Comparison of ENCODE assay signal across 8 cellular contexts in the genomic region with DNA sequence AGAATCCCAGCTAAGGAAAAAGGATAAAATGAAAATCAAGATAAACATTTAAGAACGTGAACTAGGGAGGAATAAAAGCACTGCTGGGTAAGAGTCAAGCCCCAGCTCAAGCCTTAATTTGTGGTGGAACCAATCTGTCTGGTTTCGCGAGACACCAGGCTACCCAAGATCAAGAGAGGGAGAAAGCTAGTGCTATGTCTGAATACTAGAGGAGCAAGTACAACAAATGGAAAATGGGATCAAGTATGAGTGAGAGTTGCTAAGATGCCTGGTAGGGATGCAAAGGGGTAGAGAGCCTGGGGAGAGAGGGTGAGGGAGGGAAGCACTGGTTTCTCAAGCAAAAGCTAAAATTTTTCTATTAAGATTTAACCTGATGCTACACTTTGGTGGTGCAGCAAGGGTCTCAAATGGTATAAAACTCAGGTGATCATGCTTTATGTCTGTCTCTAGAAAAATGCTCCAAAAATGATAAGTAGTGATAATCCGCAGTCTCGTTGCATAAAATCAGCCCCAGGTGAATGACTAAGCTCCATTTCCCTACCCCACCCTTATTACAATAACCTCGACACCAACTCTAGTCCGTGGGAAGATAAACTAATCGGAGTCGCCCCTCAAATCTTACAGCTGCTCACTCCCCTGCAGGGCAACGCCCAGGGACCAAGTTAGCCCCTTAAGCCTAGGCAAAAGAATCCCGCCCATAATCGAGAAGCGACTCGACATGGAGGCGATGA. TPM values are rescaled to one million over a fixed set of nuclear protein-coding genes. Genes with fewer than 3 reads are reported as not detected.
DNase-seq lines count a peak whose midpoint lies in the region; TF ChIP-seq lines count a peak whose summit lies in the region.

No MANE protein-coding gene starts in this region.

- peak overlapping the region; percentile 17 for H2AK5ac ChIP-seq in trophoblast cell (ENCODE audit: low read length)

- H4K91ac ChIP-seq in trophoblast cell (ENCODE audit: low read depth, low read length): peak overlapping the region; percentile 45

- H2AFZ ChIP-seq in trophoblast cell (ENCODE audit: insufficient read depth, low read length, poor library complexity): no peak overlapping the region

- WGBS in esophagus, 2 donors: 3 to 4% methylated on average over 15 of the region's 15 CpGs
- no CpG with 5 or more reads among the region's 15 CpGs for WGBS in trophoblast cell (ENCODE audit: extremely low coverage, insufficient coverage, insufficient read length)

- H3K23ac ChIP-seq in trophoblast cell (ENCODE audit: low read length): no peak overlapping the region

- H3K27me3 ChIP-seq in GM06990 (replicated peaks; ENCODE audit: control insufficient read depth, insufficient read depth, low read length): no peaks in the 10 kb centered on the region
- H3K27me3 ChIP-seq in esophagus (ENCODE audit: control insufficient read depth in 1 of 2, insufficient read depth in 2 of 2, low read length in 2 of 2): no peaks in the 10 kb centered on the region
- H3K27me3 ChIP-seq in trophoblast cell (ENCODE audit: insufficient read depth, low read length): no peaks in the 10 kb centered on the region

- CTCF ChIA-PET in RWPE1 (lab: Yijun Ruan, JAX): no interaction called here

- H3K36me3 ChIP-seq in GM06990 (ENCODE audit: control insufficient read depth, insufficient read depth, low read length) (peaks cover 1% of the 10 kb centered on the region; the same call in 1 of the 2 replicates), esophagus (ENCODE audit: control insufficient read depth in 2 of 2, insufficient read depth in 2 of 2, low read length in 1 of 2) (peaks cover 0 to 6% of the 10 kb centered on the region in 2 donors), trophoblast cell (ENCODE audit: control insufficient read depth in 1 of 2, insufficient read depth in 2 of 2, low read length in 2 of 2) (peaks cover 11 to 14% of the 10 kb centered on the region in 2 experiments)

- H3K4me2 ChIP-seq in trophoblast cell (ENCODE audit: low read length): peak overlapping the region; percentile 65

- H3K4me3 ChIP-seq in GM06990 (replicated peaks; ENCODE audit: low read depth, low read length) (peak overlapping the region; percentile 83), esophagus (ENCODE audit: low read depth in 1 of 2, low read length in 2 of 2) (peak overlapping the region; percentile 68 to 70), trophoblast cell (ENCODE audit: low read depth, low read length) (peak overlapping the region; percentile 81)

- H2BK12ac ChIP-seq in trophoblast cell (ENCODE audit: low read length): no peak overlapping the region

- H3K9ac ChIP-seq in trophoblast cell (ENCODE audit: low read length): peak overlapping the region; percentile 87

- peak overlapping the region; percentile 54 for H2BK120ac ChIP-seq in trophoblast cell (ENCODE audit: insufficient read depth, low read length, poor library complexity)

- H3K4ac ChIP-seq in trophoblast cell (ENCODE audit: low read depth, low read length): peak overlapping the region; percentile 98

- H3K27ac ChIP-seq in RWPE1 (peak overlapping the region; percentile 99), esophagus (ENCODE audit: low read depth in 2 of 2, low read length in 1 of 2) (peak overlapping the region; percentile 98 to 99), trophoblast cell (ENCODE audit: low read depth, low read length) (peak overlapping the region; percentile 95)

- no peaks in the 10 kb centered on the region for H3K9me3 ChIP-seq in esophagus (ENCODE audit: control insufficient read depth in 2 of 2, insufficient read depth in 1 of 2, low read depth in 1 of 2, low read length in 1 of 2)
- no peaks in the 10 kb centered on the region for H3K9me3 ChIP-seq in trophoblast cell (ENCODE audit: insufficient read depth, low read depth, low read length)

- peaks cover 24% of the 10 kb centered on the region for H3K79me1 ChIP-seq in trophoblast cell (ENCODE audit: low read length)

- TF ChIP-seq CTCF in GM06990 (IDR thresholded peaks at IDR 0.05; ENCODE audit: insufficient read depth, low read length, poor library complexity, severe bottlenecking) (no peak), RWPE1 (conservative IDR thresholded peaks at IDR 0.05; ENCODE audit: low read depth) (no peak)

- H4K12ac ChIP-seq in trophoblast cell (ENCODE audit: low read depth, low read length): peak overlapping the region; percentile 28

- peak overlapping the region; percentile 57 for H3K14ac ChIP-seq in trophoblast cell (ENCODE audit: low read length)

- H3K4me1 ChIP-seq in esophagus (ENCODE audit: control insufficient read depth in 2 of 2, insufficient read depth in 2 of 2, low read length in 1 of 2) (no peaks in the 10 kb centered on the region), trophoblast cell (ENCODE audit: control insufficient read depth in 1 of 2, insufficient read depth in 2 of 2, low read length in 2 of 2) (peaks cover 0 to 2% of the 10 kb centered on the region in 2 experiments)

- H3K18ac ChIP-seq in trophoblast cell (ENCODE audit: low read length): peak overlapping the region; percentile 63

- H3K79me2 ChIP-seq in trophoblast cell (ENCODE audit: control insufficient read depth, insufficient read depth, low read length, poor library complexity): peaks cover 35% of the 10 kb centered on the region

- H2BK5ac ChIP-seq in trophoblast cell (ENCODE audit: low read depth, low read length, poor library complexity): peak overlapping the region; percentile 69

- POLR2A ChIA-PET in RWPE1 (lab: Yijun Ruan, JAX; ENCODE audit: low non-redundant PET): interaction anchor here (1.0 to 1.6 kb wide), 2 partner anchors 30 to 33 kb away, joined by 4 to 8 read pairs; a partner anchor contains a TSS

- DNase-seq in GM06990 (ENCODE audit: extremely low read depth, insufficient read length): no peak
- DNase-seq in RWPE1 (ENCODE audit: low spot score): peak; percentile 30
- DNase-seq in trophoblast cell: peak in 1 of 2 donors; percentile 43
- no peak for DNase-seq in pons (ENCODE audit: low spot score)
- DNase-seq in NCI-H524 treated with DMSO at 0.1 percent for 48 hours (lab: John Stamatoyannopoulos, UW): no peak
- DNase-seq in GM03348 (ENCODE audit: low spot score): no peak
- no peak for DNase-seq in SKM-1 treated with dmso at 0.1 percent for 144 hours (lab: John Stamatoyannopoulos, UW; ENCODE audit: unreplicated experiment)

- H4K8ac ChIP-seq in trophoblast cell (ENCODE audit: low read depth, low read length): peak overlapping the region; percentile 45

RNA-seq across cellular contexts. Expression of a gene that starts 1.7 kb away (rescaled TPM):
- 10 to 100 TPM; 17.2 to 25.0 TPM for polyA plus RNA-seq in esophagus
- 193 and 197 TPM in 2 replicates for polyA plus RNA-seq in trophoblast cell (2013)

RNA-seq across cellular contexts. Expression of a gene that starts 32.9 kb away (rescaled TPM):
- 10 to 100 TPM; 21.2 to 24.7 TPM for polyA plus RNA-seq in esophagus
- 25.9 and 28.3 TPM in 2 replicates for polyA plus RNA-seq in trophoblast cell (2013)
